ENCODE assay signal across 10 cellular contexts in the genomic region with DNA sequence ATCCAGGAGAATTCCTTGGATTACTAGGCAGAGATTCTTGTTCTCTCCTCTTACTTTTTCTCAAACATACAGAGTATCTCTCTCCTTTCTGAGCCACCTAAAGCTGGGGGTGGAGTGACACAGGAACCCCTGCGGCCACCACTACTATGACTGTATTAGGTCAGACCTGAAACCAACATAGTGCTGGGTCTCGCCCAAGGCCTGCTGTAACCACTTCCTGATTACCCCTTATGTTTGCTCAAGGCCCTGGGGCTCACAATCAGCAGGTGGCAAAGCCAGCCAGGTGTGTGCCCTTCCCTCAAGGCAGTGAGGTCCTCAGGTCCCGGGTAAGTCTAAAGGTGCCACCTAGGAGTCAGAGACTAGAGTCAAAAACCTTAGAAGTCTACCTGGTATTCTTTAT.
DNase-seq lines count a peak whose midpoint lies in the region; ATAC-seq and TF ChIP-seq lines count a peak whose summit lies in the region.
"Had no signal": no experiment of that assay in that cellular context is flagged by ENCODE, and none has a peak within 500 bp of the region (broad histone marks: within the 10 kb centered on the region; RNA-seq: fewer than 3 reads in every experiment).

No MANE protein-coding gene starts in this region.

- no peak overlapping the region for H3K4me3 Mint-ChIP-seq in activated naive CD4-positive, alpha-beta T cell treated with anti-CD3 and anti-CD28 coated beads, Interleukin-2, amount 10 ng/mL, durations not matched to agents 7 days and 5 days

- DNase-seq in GM10266 (ENCODE audit: extremely low spot score), result peak; percentile 38
- DNase-seq in NCI-H2029 treated with DMSO at 0.1 percent for 48 hours (lab: John Stamatoyannopoulos, UW), result peak; percentile 66
- DNase-seq in Ammon's horn (ENCODE audit: low spot score), result no peak
- no peak for DNase-seq in H4 (ENCODE audit: low spot score)
- no peak for DNase-seq in G401 (ENCODE audit: low spot score)
- no peak for DNase-seq in activated naive CD4-positive, alpha-beta T cell treated with anti-CD3 and anti-CD28 coated beads, Interleukin-2, amount 10 ng/mL, durations not matched to agents 7 days and 5 days
- DNase-seq: IMR-90 had no signal

- H3K27me3 Mint-ChIP-seq in activated naive CD4-positive, alpha-beta T cell treated with anti-CD3 and anti-CD28 coated beads, Interleukin-2, amount 10 ng/mL, durations not matched to agents 7 days and 5 days, result no peaks in the 10 kb centered on the region

- CTCF ChIA-PET in activated naive CD4-positive, alpha-beta T cell treated with anti-CD3 and anti-CD28 coated beads, Interleukin-2, amount 10 ng/mL, durations not matched to agents 7 days and 5 days (lab: Charles Lee), result no interaction called here

- H3K27ac Mint-ChIP-seq in activated naive CD4-positive, alpha-beta T cell treated with anti-CD3 and anti-CD28 coated beads, Interleukin-2, amount 10 ng/mL, durations not matched to agents 7 days and 5 days, result no peak overlapping the region
- H3K27ac Mint-ChIP-seq: activated T-helper 2 cell treated with anti-CD3 and anti-CD28 coated beads, Interferon-gamma antibody, Interleukin-2, Interleukin-4, amounts not matched to agents 10 μg/mL and 5 μg/mL and 100 μg/mL, durations not matched to agents 14 hours and 24 hours and 36 hours had no signal

- H3K4me1 Mint-ChIP-seq in activated naive CD4-positive, alpha-beta T cell treated with anti-CD3 and anti-CD28 coated beads, Interleukin-2, amount 10 ng/mL, durations not matched to agents 7 days and 5 days, result no peaks in the 10 kb centered on the region

- no peak for TF ChIP-seq CTCF in GM10266 (IDR thresholded peaks at IDR 0.05; ENCODE audit: control insufficient read depth, insufficient read depth, low read depth, missing control alignments)

- H3K9me3 Mint-ChIP-seq in activated naive CD4-positive, alpha-beta T cell treated with anti-CD3 and anti-CD28 coated beads, Interleukin-2, amount 10 ng/mL, durations not matched to agents 7 days and 5 days, result peaks cover 5% of the 10 kb centered on the region

- ATAC-seq in GM19438 (IDR thresholded peaks at IDR 0.05; ENCODE audit: low read depth, unreplicated experiment) (peak; percentile 89), HG02943 (IDR thresholded peaks at IDR 0.05; ENCODE audit: low read depth, unreplicated experiment) (peak; percentile 92)

- H3K36me3 Mint-ChIP-seq in activated naive CD4-positive, alpha-beta T cell treated with anti-CD3 and anti-CD28 coated beads, Interleukin-2, amount 10 ng/mL, durations not matched to agents 7 days and 5 days, result no peaks in the 10 kb centered on the region

- in situ Hi-C loops in G401 (cut with HindIII; ENCODE audit: low sequenced_read_pairs), result no loop called here

Comparison
In these comparisons a context has a peak if more than half of its experiments do, and no peak if none do; other contexts are left out.
1. DNase-seq: peak in GM10266 (single experiment) and NCI-H2029 treated with DMSO at 0.1 percent for 48 hours (single experiment); none in Ammon's horn (single experiment), H4 (single experiment), G401 (single experiment) and activated naive CD4-positive, alpha-beta T cell treated with anti-CD3 and anti-CD28 coated beads, Interleukin-2, amount 10 ng/mL, durations not matched to agents 7 days and 5 days (single experiment).